In the genomic region with DNA sequence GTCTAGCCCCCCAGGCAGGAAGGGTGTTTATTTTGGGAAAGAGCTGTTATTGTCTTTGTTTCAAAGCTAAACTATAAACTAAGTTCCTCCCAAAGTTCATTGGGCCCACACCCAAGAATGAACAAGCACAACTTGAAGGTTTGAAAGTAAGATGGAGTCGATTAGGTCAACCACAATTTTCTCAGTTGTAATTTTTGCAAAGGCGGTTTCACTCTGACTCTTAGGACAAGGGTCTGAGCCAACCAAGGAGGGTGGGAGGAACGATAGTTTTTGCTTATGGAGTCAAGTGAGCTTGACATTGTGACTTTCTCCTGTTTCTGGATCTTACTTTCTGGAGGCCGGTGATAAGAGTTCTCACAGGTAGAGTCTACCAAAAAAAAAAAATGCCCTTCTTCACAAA, we compare ENCODE assay signal across 1 cellular context.
TF ChIP-seq lines count a peak whose summit lies in the region.

No MANE protein-coding gene starts in this region.

TF ChIP-seq in GM12878, 131 proteins besides CTCF, POLR2A, EP300 and RAD21 (continued from another document):
- TF ChIP-seq BRCA1 (IDR thresholded peaks at IDR 0.05; ENCODE audit: low read depth, low read length) (no peak), ETV6 (conservative IDR thresholded peaks at IDR 0.05 in 1 of 2, IDR thresholded peaks at IDR 0.05 in 1 of 2; ENCODE audit: borderline replicate concordance in 1 of 2, low read depth in 1 of 2) (peak in 1 of 2 experiments; percentile 67; a peak in 1 of 4 replicates), NKRF (conservative IDR thresholded peaks at IDR 0.05) (no peak), SP1 (IDR thresholded peaks at IDR 0.05; ENCODE audit: low read depth, low read length) (peak; percentile 42), JUND (IDR thresholded peaks at IDR 0.05; ENCODE audit: low read depth, low read length) (peak; percentile 49; the same call in 1 of the 2 replicates), PBX3 (IDR thresholded peaks at IDR 0.05; ENCODE audit: insufficient replicate concordance, low read depth, low read length) (no peak), MTA3 (IDR thresholded peaks at IDR 0.05; ENCODE audit: borderline replicate concordance, low read length) (peak; percentile 63; the same call in 1 of the 2 replicates), ZNF687 (IDR thresholded peaks at IDR 0.05) (peak; percentile 97), ZNF592 (IDR thresholded peaks at IDR 0.05) (peak; percentile 96), MTA2 (IDR thresholded peaks at IDR 0.05; ENCODE audit: low read depth) (peak; percentile 58; the same call in 1 of the 2 replicates), RELB (IDR thresholded peaks at IDR 0.05; ENCODE audit: low read depth) (0 out of 2 replicates have a peak, but pooled peaks have one; percentile 52), POLR2AphosphoS2 (IDR thresholded peaks at IDR 0.05; ENCODE audit: low read depth, low read length) (no peak), IKZF2 (IDR thresholded peaks at IDR 0.05) (peak; percentile 49 to 65), MEF2A (IDR thresholded peaks at IDR 0.05; ENCODE audit: insufficient read depth, low read depth, low read length) (no peak), EGR1 (IDR thresholded peaks at IDR 0.05; ENCODE audit: borderline replicate concordance in 1 of 2, low read depth in 2 of 2, low read length in 2 of 2) (no peak), NFIC (IDR thresholded peaks at IDR 0.05; ENCODE audit: low read depth, low read length) (peak; percentile 89), GABPA (IDR thresholded peaks at IDR 0.05; ENCODE audit: low read depth) (peak; percentile 34; the same call in 1 of the 2 replicates), FOXM1 (IDR thresholded peaks at IDR 0.05; ENCODE audit: low read depth, low read length) (0 out of 2 replicates have a peak, but pooled peaks have one; percentile 42), KDM1A (IDR thresholded peaks at IDR 0.05; ENCODE audit: borderline replicate concordance) (no peak), ZBTB4 (CRISPR knock-in tag; IDR thresholded peaks at IDR 0.05) (peak; percentile 82), PAX5 (IDR thresholded peaks at IDR 0.05; ENCODE audit: borderline replicate concordance, low read depth, low read length) (peak; percentile 76; the same call in 1 of the 2 replicates), BCL3 (IDR thresholded peaks at IDR 0.05; ENCODE audit: borderline replicate concordance, insufficient read depth, low read depth, low read length, poor library complexity, severe bottlenecking) (peak; percentile 32), ZNF384 (IDR thresholded peaks at IDR 0.05; ENCODE audit: borderline replicate concordance, low read depth, low read length) (peak; percentile 48; the same call in 1 of the 2 replicates), YY1 (IDR thresholded peaks at IDR 0.05; ENCODE audit: low read depth, low read length) (peak; percentile 74), EED (IDR thresholded peaks at IDR 0.05; ENCODE audit: low read depth) (peak; percentile 66), IKZF1 (conservative IDR thresholded peaks at IDR 0.05) (peak; percentile 21), YBX1 (IDR thresholded peaks at IDR 0.05) (no peak), TCF3 (IDR thresholded peaks at IDR 0.05; ENCODE audit: borderline replicate concordance, insufficient read depth, low read depth, low read length) (no peak), BCL11A (IDR thresholded peaks at IDR 0.05; ENCODE audit: low read depth, low read length) (peak; percentile 70), CBFB (IDR thresholded peaks at IDR 0.05; ENCODE audit: low read depth) (peak; percentile 71), MEF2B (IDR thresholded peaks at IDR 0.05; ENCODE audit: partially characterized antibody, poor library complexity, severe bottlenecking) (peak; percentile 35), PML (IDR thresholded peaks at IDR 0.05; ENCODE audit: low read length) (peak; percentile 28; the same call in 1 of the 2 replicates), DPF2 (IDR thresholded peaks at IDR 0.05) (0 out of 2 replicates have a peak, but pooled peaks have one; percentile 31), NR2C1 (IDR thresholded peaks at IDR 0.05) (no peak), ASH2L (IDR thresholded peaks at IDR 0.05; ENCODE audit: borderline replicate concordance, low read depth) (no peak), CBX5 (IDR thresholded peaks at IDR 0.05; ENCODE audit: low read depth) (0 out of 2 replicates have a peak, but pooled peaks have one; percentile 53)
- TF ChIP-seq, protein P1, sequence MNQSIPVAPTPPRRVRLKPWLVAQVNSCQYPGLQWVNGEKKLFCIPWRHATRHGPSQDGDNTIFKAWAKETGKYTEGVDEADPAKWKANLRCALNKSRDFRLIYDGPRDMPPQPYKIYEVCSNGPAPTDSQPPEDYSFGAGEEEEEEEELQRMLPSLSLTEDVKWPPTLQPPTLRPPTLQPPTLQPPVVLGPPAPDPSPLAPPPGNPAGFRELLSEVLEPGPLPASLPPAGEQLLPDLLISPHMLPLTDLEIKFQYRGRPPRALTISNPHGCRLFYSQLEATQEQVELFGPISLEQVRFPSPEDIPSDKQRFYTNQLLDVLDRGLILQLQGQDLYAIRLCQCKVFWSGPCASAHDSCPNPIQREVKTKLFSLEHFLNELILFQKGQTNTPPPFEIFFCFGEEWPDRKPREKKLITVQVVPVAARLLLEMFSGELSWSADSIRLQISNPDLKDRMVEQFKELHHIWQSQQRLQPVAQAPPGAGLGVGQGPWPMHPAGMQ (IDR thresholded peaks at IDR 0.05; ENCODE audit: borderline replicate concordance) = no peak
